Comparison of ENCODE assay signal across 30 cellular contexts in genomic region chr6:52042141-52042885, GRCh38. TPM values are rescaled to one million over a fixed set of nuclear protein-coding genes. Genes with fewer than 3 reads are reported as not detected.
"Had no signal": no experiment of that assay in that cellular context is flagged by ENCODE, and none has a peak within 500 bp of the region (broad histone marks: within the 10 kb centered on the region; RNA-seq: fewer than 3 reads in every experiment).

No MANE protein-coding gene starts in this region.

- H3K27ac ChIP-seq: ascending aorta, cardiac muscle cell, VCaP had no signal

- H3K4me3 ChIP-seq: ascending aorta, cardiac muscle cell had no signal

- H3K36me3 ChIP-seq: ascending aorta, cardiac muscle cell had no signal

- H3K27me3 ChIP-seq: ascending aorta had no signal

- H3K4me1 ChIP-seq: ascending aorta had no signal

- H3K9me3 ChIP-seq: ascending aorta had no signal

- ATAC-seq: activated CD8-positive, alpha-beta memory T cell treated with anti-CD3 and anti-CD28 coated beads, Interleukin-2, amount 10 ng/mL, durations not matched to agents 7 days and 5 days; activated CD8-positive, alpha-beta T cell treated with anti-CD3 and anti-CD28 coated beads, Interleukin-2, amount 10 ng/mL, durations not matched to agents 7 days and 5 days; activated naive CD8-positive, alpha-beta T cell treated with anti-CD3 and anti-CD28 coated beads, Interleukin-2, amount 50 U/mL, for 24 hours had no signal

- DNase-seq: activated B cell treated with CpG ODN at 0.5 μM for 24 hours; activated CD4-positive, alpha-beta memory T cell treated with anti-CD3 and anti-CD28 coated beads, Interleukin-2, amount 10 ng/mL, durations not matched to agents 7 days and 5 days; activated CD4-positive, alpha-beta T cell treated with anti-CD3 and anti-CD28 coated beads for 4 hours; activated CD4-positive, alpha-beta T cell treated with anti-CD3 and anti-CD28 coated beads, Interleukin-2, amount 10 ng/mL, durations not matched to agents 7 days and 5 days; activated CD4-positive, alpha-beta T cell treated with anti-CD3 and anti-CD28 coated beads, Interleukin-2, amount 50 U/mL, for 48 hours; activated CD4-positive, CD25-positive, alpha-beta regulatory T cell treated with anti-CD3 and anti-CD28 coated beads, Interleukin-2, amount 50 U/mL, for 72 hours; activated CD8-positive, alpha-beta memory T cell treated with anti-CD3 and anti-CD28 coated beads for 24 hours; activated CD8-positive, alpha-beta memory T cell treated with anti-CD3 and anti-CD28 coated beads, Interleukin-2, amount 10 ng/mL, durations not matched to agents 7 days and 5 days; activated CD8-positive, alpha-beta memory T cell treated with anti-CD3 and anti-CD28 coated beads, Interleukin-2, amount 50 U/mL, for 48 hours; activated CD8-positive, alpha-beta T cell treated with anti-CD3 and anti-CD28 coated beads, Interleukin-2, amount 10 ng/mL, durations not matched to agents 7 days and 5 days; activated effector memory CD4-positive, alpha-beta T cell treated with Interleukin-2 at 50 U/mL for 16 hours; activated gamma-delta T cell; activated naive CD4-positive, alpha-beta T cell treated with anti-CD3 and anti-CD28 coated beads, Interleukin-2, amount 10 ng/mL, durations not matched to agents 7 days and 5 days; activated naive CD4-positive, alpha-beta T cell treated with Interleukin-2 at 50 U/mL for 16 hours; activated naive CD8-positive, alpha-beta T cell treated with anti-CD3 and anti-CD28 coated beads, Interleukin-2, amount 10 ng/mL, durations not matched to agents 7 days and 5 days; activated naive CD8-positive, alpha-beta T cell treated with anti-CD3 and anti-CD28 coated beads, Interleukin-2, amount 50 U/mL, for 24 hours; activated T-cell treated with anti-CD3 and anti-CD28 coated beads, Interleukin-2, amount 50 U/mL, for 24 hours; activated T-cell treated with anti-CD3 and anti-CD28 coated beads, Interleukin-2, amount 50 U/mL, for 48 hours; amygdala; anterior cingulate cortex; caudate nucleus; cerebellar nuclear complex; T-helper 1 cell; T-helper 2 cell; T-helper 9 cell had no signal

RNA-seq across cellular contexts. Expression of gene PKHD1, which starts 45.1 kb away (rescaled TPM):
- total RNA-seq: activated B cell treated with CpG ODN at 0.5 μM for 24 hours; activated CD4-positive, alpha-beta memory T cell treated with anti-CD3 and anti-CD28 coated beads, Interleukin-2, amount 10 ng/mL, durations not matched to agents 7 days and 5 days; activated CD4-positive, alpha-beta T cell treated with anti-CD3 and anti-CD28 coated beads, Interleukin-2, amount 10 ng/mL, durations not matched to agents 7 days and 5 days; activated CD8-positive, alpha-beta memory T cell treated with anti-CD3 and anti-CD28 coated beads, Interleukin-2, amount 10 ng/mL, durations not matched to agents 7 days and 5 days; activated CD8-positive, alpha-beta T cell treated with anti-CD3 and anti-CD28 coated beads, Interleukin-2, amount 10 ng/mL, durations not matched to agents 7 days and 5 days; activated naive CD8-positive, alpha-beta T cell treated with anti-CD3 and anti-CD28 coated beads, Interleukin-2, amount 10 ng/mL, durations not matched to agents 7 days and 5 days; activated T-helper 2 cell treated with anti-CD3 and anti-CD28 coated beads, Interferon-gamma antibody, Interleukin-2, Interleukin-4, amounts not matched to agents 10 μg/mL and 5 μg/mL and 100 μg/mL, durations not matched to agents 14 hours and 24 hours and 36 hours; ascending aorta; bronchial epithelial cell; cardiac muscle cell had no signal
- polyA plus RNA-seq: cardiac muscle cell had no signal
